In genomic region chr4:987689-988513, GRCh38 we compare ENCODE assay signal across 9 cellular contexts. TPM values are rescaled to one million over a fixed set of nuclear protein-coding genes. Genes with fewer than 3 reads are reported as not detected.
DNase-seq lines count a peak whose midpoint lies in the region; ATAC-seq and TF ChIP-seq lines count a peak whose summit lies in the region.
"Had no signal": no experiment of that assay in that cellular context is flagged by ENCODE, and none has a peak within 500 bp of the region (broad histone marks: within the 10 kb centered on the region; RNA-seq: fewer than 3 reads in every experiment).

No MANE protein-coding gene starts in this region.

- H3K36me3 ChIP-seq in Karpas-422 (ENCODE audit: insufficient read depth, low read length) (no peaks in the 10 kb centered on the region), colonic mucosa (no peaks in the 10 kb centered on the region)
- H3K36me3 ChIP-seq in naive thymus-derived CD4-positive, alpha-beta T cell (ENCODE audit: control insufficient read depth in 2 of 3, insufficient read depth in 3 of 3, low read length in 3 of 3), result peaks cover 0 to 34% (median 0%) of the 10 kb centered on the region in 3 experiments

- POLR2A ChIA-PET in AG04449 (lab: Yijun Ruan, JAX), result interaction anchor here (0.8 to 1.2 kb wide), 3 partner anchors 11 to 194 kb away, joined by 3 read pairs; partner anchors contain the start of genes GAK and TMEM175
- POLR2A ChIA-PET in naive thymus-derived CD4-positive, alpha-beta T cell (lab: Charles Lee), result interaction anchor here (0.6 to 2.1 kb wide), 5 partner anchors 56 to 245 kb away, joined by 3 to 14 read pairs (median 4); partner anchors contain the start of genes GAK and TMEM175

- no peaks in the 10 kb centered on the region for H3K79me2 ChIP-seq in Karpas-422 (ENCODE audit: low read length)

- no peaks in the 10 kb centered on the region for H3K27me3 Mint-ChIP-seq in naive thymus-derived CD4-positive, alpha-beta T cell

- peaks cover 0 to 3% (median 0%) of the 10 kb centered on the region in 5 donors for H3K36me3 Mint-ChIP-seq in naive thymus-derived CD4-positive, alpha-beta T cell

- no peak overlapping the region for H3K27ac ChIP-seq in Karpas-422 (ENCODE audit: low read length)
- H3K27ac ChIP-seq in colonic mucosa, result no peak overlapping the region
- peak overlapping the region; percentile 78 for H3K27ac ChIP-seq in naive thymus-derived CD4-positive, alpha-beta T cell (ENCODE audit: low read depth, low read length)

- H3K4me1 ChIP-seq in Karpas-422 (ENCODE audit: low read length) (peaks cover 36% of the 10 kb centered on the region), colonic mucosa (peaks cover 8% of the 10 kb centered on the region)
- H3K4me1 ChIP-seq in naive thymus-derived CD4-positive, alpha-beta T cell (ENCODE audit: control insufficient read depth in 2 of 2, insufficient read depth in 2 of 2, low read length in 2 of 2), result peaks cover 19 to 21% of the 10 kb centered on the region in 2 donors

- H3K4me3 Mint-ChIP-seq in naive thymus-derived CD4-positive, alpha-beta T cell, result peak overlapping the region; percentile 54 to 90 (median 82)

- ATAC-seq in naive thymus-derived CD4-positive, alpha-beta T cell, result no peak
- no peak for ATAC-seq in HG02870 (IDR thresholded peaks at IDR 0.05; ENCODE audit: unreplicated experiment)

- DNase-seq in AG04449 (ENCODE audit: low read depth, low spot score) (no peak), Karpas-422 (no peak), colonic mucosa (no peak), iPS-NIHi11 (ENCODE audit: low spot score) (no peak), SKM-1 (lab: John Stamatoyannopoulos, UW; ENCODE audit: unreplicated experiment) (no peak)
- DNase-seq in naive thymus-derived CD4-positive, alpha-beta T cell, result no peak
- no peak for DNase-seq in stimulated activated CD8-positive, alpha-beta memory T cell treated with anti-CD3 and anti-CD28 coated beads, Interleukin-4, amount 100 ng/mL, for 48 hours

- H3K9me2 ChIP-seq in Karpas-422 (replicated peaks; ENCODE audit: insufficient read depth, low read length), result no peaks in the 10 kb centered on the region

- H3K4me3 ChIP-seq in AG04449 (ENCODE audit: low read depth, low read length), result peak overlapping the region; percentile 74
- H3K4me3 ChIP-seq in Karpas-422 (ENCODE audit: low read length), result peak overlapping the region; percentile 71
- H3K4me3 ChIP-seq in colonic mucosa, result peak overlapping the region; percentile 91
- H3K4me3 ChIP-seq in naive thymus-derived CD4-positive, alpha-beta T cell (ENCODE audit: low read length), result peak overlapping the region; percentile 82

- H3K9me3 Mint-ChIP-seq in naive thymus-derived CD4-positive, alpha-beta T cell, result no peaks in the 10 kb centered on the region

- H3K9ac ChIP-seq in Karpas-422 (ENCODE audit: low read length), result peak overlapping the region; percentile 84
- peak overlapping the region; percentile 68 to 83 for H3K9ac ChIP-seq in colonic mucosa (ENCODE audit: low read depth in 2 of 2, low read length in 2 of 2)

- peak overlapping the region in 4 of 9 donors; percentile 19 to 70 (median 44) for H3K27ac Mint-ChIP-seq in naive thymus-derived CD4-positive, alpha-beta T cell

- peaks cover 11 to 31% (median 22%) of the 10 kb centered on the region in 7 donors for H3K4me1 Mint-ChIP-seq in naive thymus-derived CD4-positive, alpha-beta T cell

- H3K4me2 ChIP-seq in Karpas-422 (ENCODE audit: low read depth, low read length, poor library complexity, severe bottlenecking), result peak overlapping the region; percentile 92

- no peaks in the 10 kb centered on the region for H3K9me3 ChIP-seq in Karpas-422 (ENCODE audit: low read length)
- no peaks in the 10 kb centered on the region for H3K9me3 ChIP-seq in colonic mucosa
- H3K9me3 ChIP-seq in naive thymus-derived CD4-positive, alpha-beta T cell (ENCODE audit: control insufficient read depth in 2 of 3, low read length in 3 of 3), result no peaks in the 10 kb centered on the region

- peaks cover 4% of the 10 kb centered on the region; the same call in 1 of the 2 replicates for H4K20me1 ChIP-seq in Karpas-422 (ENCODE audit: insufficient read depth, low read depth, low read length)

- no peak overlapping the region for H2AFZ ChIP-seq in Karpas-422 (ENCODE audit: low read length)

- intact Hi-C loops in colonic mucosa (cut with DNase I), result no loop called here
- intact Hi-C loops in naive thymus-derived CD4-positive, alpha-beta T cell (cut with micrococcal nuclease), result loop anchor here (1.0 to 10.0 kb wide), 10 partner anchors 15 to 743 kb away; partner anchors contain the start of genes CTBP1 (in 1 of the 2), DGKQ (in 1 of the 2), FGFRL1 (in 1 of the 2) and GAK (in 1 of the 2)

- TF ChIP-seq CTCF in AG04449 (IDR thresholded peaks at IDR 0.05; ENCODE audit: insufficient read depth, low read length, missing control alignments), result no peak
- TF ChIP-seq CTCF in colonic mucosa (IDR thresholded peaks at IDR 0.05), result no peak

- H3K27me3 ChIP-seq in Karpas-422 (ENCODE audit: low read length) (no peaks in the 10 kb centered on the region), colonic mucosa (no peaks in the 10 kb centered on the region)
- no peaks in the 10 kb centered on the region for H3K27me3 ChIP-seq in naive thymus-derived CD4-positive, alpha-beta T cell (ENCODE audit: control insufficient read depth in 2 of 2, insufficient read depth in 2 of 2, low read length in 2 of 2)

- CTCF ChIA-PET in AG04449 (lab: Yijun Ruan, JAX), result interaction anchor here (0.8 to 2.8 kb wide), 10 partner anchors 9 to 304 kb away, joined by 3 to 21 read pairs (median 4); partner anchors contain the start of genes DGKQ, GAK and TMEM175
- CTCF ChIA-PET in naive thymus-derived CD4-positive, alpha-beta T cell (lab: Charles Lee), result interaction anchor here (1.1 to 3.0 kb wide), 3 partner anchors 56 to 246 kb away, joined by 4 to 19 read pairs (median 4); partner anchors contain the start of genes GAK and TMEM175

RNA-seq across cellular contexts. Expression of gene IDUA, which starts 1.1 kb away (rescaled TPM):
- total RNA-seq in Karpas-422 (2014; rRNA removed; shearing (Covaris generic); ENCODE audit: low replicate concordance), result 17.3 and 20.8 TPM in 2 replicates
- 10 to 100 TPM; 18.8 to 22.4 TPM for total RNA-seq in colonic mucosa
- 10 to 100 TPM; 42.3 to 72.4 (median 65.8) TPM for total RNA-seq in naive thymus-derived CD4-positive, alpha-beta T cell
- polyA plus RNA-seq in naive thymus-derived CD4-positive, alpha-beta T cell, result 10 to 100 TPM in 1 of 2 donors, 1 to 10 TPM in 1; 8.3 to 18.1 TPM

RNA-seq across cellular contexts. Expression of gene SLC26A1, which starts 5.3 kb away (rescaled TPM):
- not detected in 2 replicates for total RNA-seq in Karpas-422 (2014; rRNA removed; shearing (Covaris generic); ENCODE audit: low replicate concordance)
- total RNA-seq in colonic mucosa, result 1 to 10 TPM in 1 of 2 donors, under 1 TPM in 1; 0.77 to 3.8 TPM
- total RNA-seq in naive thymus-derived CD4-positive, alpha-beta T cell, result 1 to 10 TPM in 1 of 5 experiments, under 1 TPM in 2, not detected in 2; 0.16 to 1.1 (median 0.46) TPM
- 1 to 10 TPM; 2.0 to 2.3 TPM for polyA plus RNA-seq in naive thymus-derived CD4-positive, alpha-beta T cell
- total RNA-seq: activated CD8-positive, alpha-beta memory T cell treated with anti-CD3 and anti-CD28 coated beads for 36 hours had no signal

RNA-seq across cellular contexts. Expression of gene DGKQ, which starts 14.5 kb away (rescaled TPM):
- total RNA-seq in Karpas-422 (2014; rRNA removed; shearing (Covaris generic); ENCODE audit: low replicate concordance), result 5.8 and 21.1 TPM in 2 replicates
- total RNA-seq in colonic mucosa, result 10 to 100 TPM; 39.4 to 68.2 TPM
- total RNA-seq in naive thymus-derived CD4-positive, alpha-beta T cell, result 10 to 100 TPM; 14.9 to 28.0 (median 22.7) TPM
- polyA plus RNA-seq in naive thymus-derived CD4-positive, alpha-beta T cell, result 1 to 10 TPM; 1.5 to 7.9 TPM

RNA-seq across cellular contexts. Expression of gene FGFRL1, which starts 23.5 kb away (rescaled TPM):
- 0.76 TPM in 1 of 2 replicates, not detected in the other for total RNA-seq in Karpas-422 (2014; rRNA removed; shearing (Covaris generic); ENCODE audit: low replicate concordance)
- total RNA-seq in colonic mucosa, result 10 to 100 TPM; 16.0 to 34.7 TPM
- total RNA-seq in naive thymus-derived CD4-positive, alpha-beta T cell, result 10 to 100 TPM; 10.6 to 28.1 (median 22.0) TPM
- polyA plus RNA-seq in naive thymus-derived CD4-positive, alpha-beta T cell, result 1 to 10 TPM in 1 of 2 donors, under 1 TPM in 1; 0.45 to 1.7 TPM

RNA-seq across cellular contexts. Expression of gene TMEM175, which starts 55.6 kb away (rescaled TPM):
- 15.1 and 28.1 TPM in 2 replicates for total RNA-seq in Karpas-422 (2014; rRNA removed; shearing (Covaris generic); ENCODE audit: low replicate concordance)
- 10 to 100 TPM; 17.7 to 30.2 TPM for total RNA-seq in colonic mucosa
- total RNA-seq in naive thymus-derived CD4-positive, alpha-beta T cell, result 10 to 100 TPM; 28.9 to 69.9 (median 64.9) TPM
- polyA plus RNA-seq in naive thymus-derived CD4-positive, alpha-beta T cell, result 10 to 100 TPM; 14.9 to 24.0 TPM
